In the genomic region with DNA sequence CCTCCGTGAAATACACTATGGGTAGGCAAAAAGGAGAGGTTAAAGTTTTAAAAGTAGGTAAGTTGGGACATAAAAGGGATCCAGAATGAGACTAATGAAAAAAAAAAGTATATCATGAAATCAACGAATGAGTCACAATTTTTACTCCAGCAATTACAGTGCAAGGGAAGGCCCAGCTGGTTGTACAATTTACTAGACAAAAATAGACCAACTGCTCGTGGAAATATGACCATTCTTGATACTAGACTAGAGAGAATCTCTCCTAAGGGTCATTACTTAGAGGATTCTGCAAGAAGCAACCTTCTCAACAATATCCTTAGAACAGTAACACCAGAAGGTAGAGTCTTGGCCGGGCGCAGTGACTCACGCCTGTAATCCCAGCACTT, we compare ENCODE assay signal across 16 cellular contexts. TPM values are rescaled to one million over a fixed set of nuclear protein-coding genes. Genes with fewer than 3 reads are reported as not detected.
DNase-seq lines count a peak whose midpoint lies in the region; ATAC-seq, FAIRE-seq and TF ChIP-seq lines count a peak whose summit lies in the region.
"Had no signal": no experiment of that assay in that cellular context is flagged by ENCODE, and none has a peak within 500 bp of the region (broad histone marks: within the 10 kb centered on the region; RNA-seq: fewer than 3 reads in every experiment).

No MANE protein-coding gene starts in this region.

- no peak overlapping the region for H2AFZ ChIP-seq in GM12878 (ENCODE audit: control insufficient read depth, low read depth, low read length)

- H3K4me1 ChIP-seq in GM12878 (ENCODE audit: control insufficient read depth, insufficient read depth, low read length) (peaks cover 9% of the 10 kb centered on the region), vagina (peaks cover 15% of the 10 kb centered on the region)
- H3K4me1 ChIP-seq: left ventricle myocardium inferior had no signal

- no peak for TF ChIP-seq RAD21 in GM12878 (IDR thresholded peaks at IDR 0.05; ENCODE audit: insufficient read depth, low read depth, low read length)

- H3K79me2 ChIP-seq in GM12878 (ENCODE audit: control insufficient read depth, insufficient read depth, low read length): no peaks in the 10 kb centered on the region

- no peak overlapping the region for H3K9ac ChIP-seq in GM12878 (ENCODE audit: control insufficient read depth, insufficient read depth, low read length)

- intact Hi-C loops in GM12878 (cut with micrococcal nuclease; ENCODE audit: unreplicated experiment): no loop called here
- intact Hi-C loops in vagina (cut with DNase I): no loop called here

- H3K36me3 ChIP-seq in GM12878 (ENCODE audit: control insufficient read depth in 2 of 2, insufficient read depth in 2 of 2, low read length in 1 of 2) (no peaks in the 10 kb centered on the region), vagina (no peaks in the 10 kb centered on the region)
- H3K36me3 ChIP-seq: left ventricle myocardium inferior, transverse colon had no signal

- H3K4me3 ChIP-seq in GM12878 (no peak overlapping the region), vagina (no peak overlapping the region)
- H3K4me3 ChIP-seq: left ventricle myocardium inferior, transverse colon had no signal

- RAD21 ChIA-PET in GM12878 (lab: Charles Lee; ENCODE audit: unreplicated experiment): no interaction called here

- CTCF ChIA-PET in GM12878 (lab: Yijun Ruan, JAX): no interaction called here

- peak; percentile 31 for DNase-seq in Caki2 (ENCODE audit: low read depth)
- peak; percentile 56 for DNase-seq in LHCN-M2 (ENCODE audit: low read depth)
- DNase-seq in GM12878 (ENCODE audit: low read depth, low spot score): no peak
- peak; percentile 65 for DNase-seq in iris pigment epithelial cell (ENCODE audit: low read depth)
- DNase-seq in vagina (ENCODE audit: extremely low spot score in 2 of 2): no peak
- DNase-seq in SKM-1 (lab: John Stamatoyannopoulos, UW; ENCODE audit: unreplicated experiment): no peak
- DNase-seq in stimulated activated CD4-positive, alpha-beta T cell treated with anti-CD3 and anti-CD28 coated beads, Interleukin-4, amount 100 ng/mL, for 1 hour: no peak
- no peak for DNase-seq in RKO (ENCODE audit: low spot score)
- DNase-seq: central memory CD4-positive, alpha-beta T cell; KBM-7; left ventricle myocardium inferior; naive thymus-derived CD8-positive, alpha-beta T cell; NCI-H2029; transverse colon had no signal

- no TSS peak for BruUV-seq in GM12878 (replicated peaks; lab: Mats Ljungman, UMichigan)

- SMC1A ChIA-PET in GM12878 (lab: Charles Lee; ENCODE audit: uncharacterized antibody, unreplicated experiment): no interaction called here

- ATAC-seq in GM12878: no peak
- ATAC-seq: naive thymus-derived CD8-positive, alpha-beta T cell; Right ventricle myocardium inferior had no signal

- H3K4me2 ChIP-seq in GM12878 (ENCODE audit: control insufficient read depth, insufficient read depth): no peak overlapping the region

- no peak for FAIRE-seq in GM12878 (lab: Jason Lieb, UNC)
- FAIRE-seq: G401.6 had no signal

- in situ Hi-C loops in Caki2 (cut with HindIII; ENCODE audit: low pct_unique_long_range_greater_than_20kb, low sequenced_read_pairs): no loop called here
- in situ Hi-C loops in GM12878 (cut with MboI): no loop called here

- no peak for TF ChIP-seq EP300 in GM12878 (IDR thresholded peaks at IDR 0.05; ENCODE audit: borderline replicate concordance in 1 of 2, control insufficient read depth in 1 of 2, low read depth in 2 of 2, low read length in 2 of 2)

- H3K27me3 ChIP-seq in GM12878 (replicated peaks in 1 of 2; ENCODE audit: control insufficient read depth in 2 of 2, insufficient read depth in 2 of 2, low read length in 1 of 2): no peaks in the 10 kb centered on the region
- H3K27me3 ChIP-seq in vagina: no peaks in the 10 kb centered on the region
- H3K27me3 ChIP-seq: transverse colon had no signal

- TF ChIP-seq POLR2A in GM12878 (IDR thresholded peaks at IDR 0.05; ENCODE audit: low read depth, low read length) (no peak), vagina (IDR thresholded peaks at IDR 0.05) (no peak)

- TF ChIP-seq CTCF in GM12878 (IDR thresholded peaks at IDR 0.05 in 2 of 3, conservative IDR thresholded peaks at IDR 0.05 in 1 of 3; ENCODE audit: control insufficient read depth in 2 of 3, extremely low read depth in 1 of 3, insufficient read depth in 1 of 3, low read depth in 3 of 3, low read length in 3 of 3) (no peak), vagina (IDR thresholded peaks at IDR 0.05) (no peak)

- POLR2A ChIA-PET in GM12878 (lab: Charles Lee): no interaction called here

- H4K20me1 ChIP-seq in GM12878 (ENCODE audit: control insufficient read depth, insufficient read depth): no peaks in the 10 kb centered on the region

- WGBS in GM12878 (ENCODE audit: insufficient coverage, insufficient replicate concordance, low lambda C conversion rate, missing lambda C conversion rate): 56% methylated on average over 6 of the region's 6 CpGs

- no peaks in the 10 kb centered on the region for H3K9me3 ChIP-seq in GM12878 (replicated peaks; ENCODE audit: control insufficient read depth, insufficient read depth, low read length)
- H3K9me3 ChIP-seq in vagina: no peaks in the 10 kb centered on the region
- H3K9me3 ChIP-seq: left ventricle myocardium inferior, transverse colon had no signal

- H3K27ac ChIP-seq in GM12878 (ENCODE audit: control insufficient read depth, insufficient read depth) (no peak overlapping the region), vagina (no peak overlapping the region)
- H3K27ac ChIP-seq: left ventricle myocardium inferior, transverse colon had no signal

TF ChIP-seq in GM12878, 131 proteins besides CTCF, POLR2A, EP300 and RAD21:
- TF ChIP-seq MEF2A (IDR thresholded peaks at IDR 0.05; ENCODE audit: insufficient read depth, low read depth, low read length) (0 out of 2 replicates have a peak, but pooled peaks have one; percentile 44), JUNB (IDR thresholded peaks at IDR 0.05) (peak; percentile 51), NFIC (IDR thresholded peaks at IDR 0.05; ENCODE audit: low read depth, low read length) (peak; percentile 21; the same call in 1 of the 2 replicates), HDAC6 (IDR thresholded peaks at IDR 0.05; ENCODE audit: unreplicated experiment) (no peak)

RNA-seq across cellular contexts. Expression of gene EFHD2, which starts 55.1 kb away (rescaled TPM):
- total RNA-seq in Caki2 (2014; rRNA removed; shearing (Covaris generic); ENCODE audit: low replicate concordance): 70.7 and 81.3 TPM in 2 replicates
- total RNA-seq in LHCN-M2 (2014; rRNA removed) (75.9 and 76.5 TPM in 2 replicates), GM12878 (2014; rRNA removed) (68.9 and 85.1 TPM in 2 replicates), GM12878 (2014; rRNA removed; fragmentation: Illumina TruSeq; extraction: Trizol) (25.7 and 31.5 TPM in 2 replicates), GM12878 (2021) (106 and 107 TPM in 2 replicates), vagina (57.2 TPM)
- polyA plus RNA-seq in LHCN-M2 (2012): 34.8 TPM
- total RNA-seq in GM12878 (2013; cell fraction: nucleolus; rRNA removed): 16.2 and 21.3 TPM in 2 replicates
- 21.5 TPM for polyA plus RNA-seq in GM12878 (2011; ENCODE audit: low read depth)
- polyA plus RNA-seq in GM12878 (2011; rRNA removed) (27.6 and 47.2 TPM in 2 replicates), GM12878 (2014; fragmentation: Illumina TruSeq; extraction: Trizol) (8.7 and 31.3 TPM in 2 replicates), GM12878 (2014; fragmentation: Nextera tagmentation; extraction: Ambion mirVana) (1 to 10 TPM; 4.0 to 6.6 TPM), GM12878 (2014; rRNA removed) (99.2 and 126 TPM in 2 replicates), GM12878 (2016; fragmentation: Nextera tagmentation; extraction: Ambion mirVana) (100 to 1,000 TPM in 1 of 2 experiments, 10 to 100 TPM in 1; 96.3 to 114 TPM)
- 57.7 and 83.4 TPM in 2 replicates for polyA plus RNA-seq in GM12878 (2011; cell fraction: cytosol; rRNA removed)
- polyA plus RNA-seq in GM12878 (2011; cell fraction: nucleus; rRNA removed): 55.8 and 67.2 TPM in 2 replicates
- 54.9 and 67.3 TPM in 2 replicates for polyA plus RNA-seq in GM12878 (2012)
- 13.5 and 27.4 TPM in 2 replicates for polyA minus RNA-seq in GM12878 (2011; rRNA and poly(A)+ RNA removed)
- polyA minus RNA-seq in GM12878 (2011; cell fraction: cytosol; rRNA and poly(A)+ RNA removed): 21.4 and 25.4 TPM in 2 replicates
- polyA minus RNA-seq in GM12878 (2011; cell fraction: nucleus; rRNA and poly(A)+ RNA removed): 6.2 and 10.5 TPM in 2 replicates

Comparison
In these comparisons a context has a peak if more than half of its experiments do, and no peak if none do; other contexts are left out.
1. DNase-seq: peak in Caki2 (single experiment), LHCN-M2 (single experiment) and iris pigment epithelial cell (single experiment); none in GM12878 (single experiment), vagina (0 of 2), SKM-1 (single experiment), stimulated activated CD4-positive, alpha-beta T cell treated with anti-CD3 and anti-CD28 coated beads, Interleukin-4, amount 100 ng/mL, for 1 hour (single experiment) and RKO (single experiment).